ENCODE assay signal across 8 cellular contexts in the genomic region with DNA sequence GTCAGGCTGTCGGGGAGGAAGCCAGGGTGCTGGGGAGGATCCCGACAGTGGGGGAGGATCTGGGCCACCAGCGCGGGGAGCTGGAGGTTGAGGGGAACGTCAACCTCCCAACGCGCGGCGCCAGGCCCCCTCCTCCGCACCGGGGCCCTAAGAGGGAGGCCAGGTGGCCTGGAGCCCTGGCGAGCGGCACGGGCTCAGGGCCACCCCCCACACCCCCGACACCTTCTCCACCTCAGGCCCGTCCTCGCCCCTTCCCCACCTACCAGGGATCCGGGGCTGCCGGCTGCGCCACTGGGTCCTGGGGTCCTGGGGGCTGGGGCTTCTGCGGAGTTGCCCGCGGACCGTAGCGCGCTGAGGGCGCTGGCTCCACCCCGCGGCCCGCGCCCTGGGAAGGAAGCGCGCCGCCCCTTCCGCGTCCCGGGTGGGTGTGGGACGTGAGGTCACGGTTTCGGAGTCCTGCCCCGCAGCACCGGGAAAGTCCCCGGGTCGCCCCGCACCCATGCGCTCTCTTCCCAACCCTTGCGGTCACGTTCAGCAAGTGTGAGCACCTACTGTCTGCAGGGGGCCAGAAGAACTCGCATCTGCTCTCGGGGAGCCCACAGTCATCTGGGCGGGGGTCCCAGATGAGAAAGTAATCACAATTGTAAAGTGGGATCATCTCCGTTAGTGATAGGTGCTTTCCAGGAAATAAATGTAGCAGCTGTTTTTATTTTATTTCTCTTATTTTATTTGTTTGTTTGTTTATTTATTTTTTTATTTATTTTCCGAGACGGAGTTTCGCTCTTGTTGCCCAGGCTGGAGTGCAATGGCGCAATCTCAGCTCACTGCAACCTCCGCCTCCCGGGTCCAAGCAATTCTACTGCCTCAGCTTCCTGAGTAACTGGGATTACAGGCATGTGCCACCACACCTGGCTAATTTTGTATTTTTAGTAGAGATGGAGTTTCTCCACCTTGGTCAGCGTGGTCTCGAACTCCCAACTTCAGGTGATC. TPM values are rescaled to one million over a fixed set of nuclear protein-coding genes. Genes with fewer than 3 reads are reported as not detected.
A peak's percentile ranks its signal among the peaks of the same experiment; 100 is the strongest.
DNase-seq lines count a peak whose midpoint lies in the region; ATAC-seq, FAIRE-seq and TF ChIP-seq lines count a peak whose summit lies in the region.

A gene (minus strand): TSS at position 362 of the 990 bp plus-strand sequence. CDS start 13,335 bp downstream, outside the sequence.

- no peaks in the 10 kb centered on the region for H3K9me3 Mint-ChIP-seq in neural crest cell

- peak within 1 kb of the TSS; percentile 85 for H3K4me3 ChIP-seq in fibroblast of pulmonary artery (replicated peaks; ENCODE audit: low read depth, low read length)

- TF ChIP-seq CTCF in fibroblast of pulmonary artery (IDR thresholded peaks at IDR 0.05; ENCODE audit: low read length, missing control alignments) (no peak), neural crest cell (conservative IDR thresholded peaks at IDR 0.05) (peak; percentile 18)

- DNase-seq in GM12891 (ENCODE audit: insufficient read length, low spot score) (peak; percentile 59), fibroblast of pulmonary artery (ENCODE audit: low read depth) (peak; percentile 64), neural crest cell (ENCODE audit: low read depth, low spot score) (no peak), stromal cell of bone marrow (ENCODE audit: low read depth) (peak; percentile 32)
- DNase-seq in activated T-helper 1 cell treated with anti-CD3 and anti-CD28 coated beads, Interleukin-2, amount 50 U/mL, for 16 hours (ENCODE audit: low read depth in 1 of 2, low spot score in 1 of 2), result peak; percentile 44 to 79

- peak; percentile 47 for TF ChIP-seq POLR2A in GM12891 (IDR thresholded peaks at IDR 0.05; ENCODE audit: low read depth, low read length)

- H3K27me3 Mint-ChIP-seq in neural crest cell (ENCODE audit: low read depth), result peaks cover 23% of the 10 kb centered on the region

- no peak within 1 kb of the TSS for H3K27ac Mint-ChIP-seq in neural crest cell (ENCODE audit: unreplicated experiment)

- no peaks in the 10 kb centered on the region for H3K36me3 Mint-ChIP-seq in neural crest cell (ENCODE audit: low read depth)

- ATAC-seq in HG02623 (IDR thresholded peaks at IDR 0.05; ENCODE audit: unreplicated experiment), result peak; percentile 68
- no peak for ATAC-seq in GM21515 (IDR thresholded peaks at IDR 0.05; ENCODE audit: unreplicated experiment)

- peak within 1 kb of the TSS; percentile 66 for H3K4me3 Mint-ChIP-seq in neural crest cell

- FAIRE-seq in GM12891 (lab: Jason Lieb, UNC), result peak; percentile 87

- H3K4me1 Mint-ChIP-seq in neural crest cell, result peaks cover 7% of the 10 kb centered on the region

TF ChIP-seq in GM12891, 5 proteins besides CTCF, POLR2A, EP300 and RAD21:
- TF ChIP-seq POU2F2 (IDR thresholded peaks at IDR 0.05; ENCODE audit: low read depth, low read length) (no peak), SPI1 (IDR thresholded peaks at IDR 0.05; ENCODE audit: low read depth, low read length) (peak; percentile 19; the same call in 1 of the 2 replicates), POLR2AphosphoS5 (IDR thresholded peaks at IDR 0.05; ENCODE audit: low read depth, low read length) (peak; percentile 48; the same call in 1 of the 2 replicates), TAF1 (IDR thresholded peaks at IDR 0.05; ENCODE audit: low read depth, low read length) (0 out of 2 replicates have a peak, but pooled peaks have one; percentile 20), PAX5 (IDR thresholded peaks at IDR 0.05; ENCODE audit: insufficient read depth, low read length, severe bottlenecking) (peak; percentile 6)

TF ChIP-seq in PFSK-1, 5 proteins besides CTCF, POLR2A, EP300 and RAD21:
- peak; percentile 73; the same call in 1 of the 2 replicates for TF ChIP-seq POLR2AphosphoS5 (IDR thresholded peaks at IDR 0.05; ENCODE audit: low read depth, low read length)
- no peak for TF ChIP-seq TAF1 (IDR thresholded peaks at IDR 0.05; ENCODE audit: borderline replicate concordance, insufficient read depth, low read length)
- TF ChIP-seq, protein P1, sequence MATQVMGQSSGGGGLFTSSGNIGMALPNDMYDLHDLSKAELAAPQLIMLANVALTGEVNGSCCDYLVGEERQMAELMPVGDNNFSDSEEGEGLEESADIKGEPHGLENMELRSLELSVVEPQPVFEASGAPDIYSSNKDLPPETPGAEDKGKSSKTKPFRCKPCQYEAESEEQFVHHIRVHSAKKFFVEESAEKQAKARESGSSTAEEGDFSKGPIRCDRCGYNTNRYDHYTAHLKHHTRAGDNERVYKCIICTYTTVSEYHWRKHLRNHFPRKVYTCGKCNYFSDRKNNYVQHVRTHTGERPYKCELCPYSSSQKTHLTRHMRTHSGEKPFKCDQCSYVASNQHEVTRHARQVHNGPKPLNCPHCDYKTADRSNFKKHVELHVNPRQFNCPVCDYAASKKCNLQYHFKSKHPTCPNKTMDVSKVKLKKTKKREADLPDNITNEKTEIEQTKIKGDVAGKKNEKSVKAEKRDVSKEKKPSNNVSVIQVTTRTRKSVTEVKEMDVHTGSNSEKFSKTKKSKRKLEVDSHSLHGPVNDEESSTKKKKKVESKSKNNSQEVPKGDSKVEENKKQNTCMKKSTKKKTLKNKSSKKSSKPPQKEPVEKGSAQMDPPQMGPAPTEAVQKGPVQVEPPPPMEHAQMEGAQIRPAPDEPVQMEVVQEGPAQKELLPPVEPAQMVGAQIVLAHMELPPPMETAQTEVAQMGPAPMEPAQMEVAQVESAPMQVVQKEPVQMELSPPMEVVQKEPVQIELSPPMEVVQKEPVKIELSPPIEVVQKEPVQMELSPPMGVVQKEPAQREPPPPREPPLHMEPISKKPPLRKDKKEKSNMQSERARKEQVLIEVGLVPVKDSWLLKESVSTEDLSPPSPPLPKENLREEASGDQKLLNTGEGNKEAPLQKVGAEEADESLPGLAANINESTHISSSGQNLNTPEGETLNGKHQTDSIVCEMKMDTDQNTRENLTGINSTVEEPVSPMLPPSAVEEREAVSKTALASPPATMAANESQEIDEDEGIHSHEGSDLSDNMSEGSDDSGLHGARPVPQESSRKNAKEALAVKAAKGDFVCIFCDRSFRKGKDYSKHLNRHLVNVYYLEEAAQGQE (IDR thresholded peaks at IDR 0.05; ENCODE audit: insufficient read depth in 1 of 2, low read depth in 2 of 2, low read length in 2 of 2), result no peak
- TF ChIP-seq FOXP2 (optimal IDR thresholded peaks at IDR 0.05; ENCODE audit: borderline replicate concordance, extremely low read depth, extremely low read length, insufficient read depth), result peak; percentile 82
- TF ChIP-seq SIN3A (IDR thresholded peaks at IDR 0.05; ENCODE audit: borderline replicate concordance, insufficient read depth, low read length), result peak; percentile 51; the same call in 1 of the 2 replicates

RNA-seq across cellular contexts. Expression of the gene that starts here (rescaled TPM):
- polyA plus RNA-seq in GM12891 (2012; ENCODE audit: low read depth, missing spikeins), result 17.8 TPM
- polyA plus RNA-seq in PFSK-1 (2012; ENCODE audit: insufficient read length, low read depth), result 25.0 TPM
- 0.72 and 0.96 TPM in 2 replicates for total RNA-seq in neural crest cell
